ENCODE assay signal across 14 cellular contexts in the genomic region with DNA sequence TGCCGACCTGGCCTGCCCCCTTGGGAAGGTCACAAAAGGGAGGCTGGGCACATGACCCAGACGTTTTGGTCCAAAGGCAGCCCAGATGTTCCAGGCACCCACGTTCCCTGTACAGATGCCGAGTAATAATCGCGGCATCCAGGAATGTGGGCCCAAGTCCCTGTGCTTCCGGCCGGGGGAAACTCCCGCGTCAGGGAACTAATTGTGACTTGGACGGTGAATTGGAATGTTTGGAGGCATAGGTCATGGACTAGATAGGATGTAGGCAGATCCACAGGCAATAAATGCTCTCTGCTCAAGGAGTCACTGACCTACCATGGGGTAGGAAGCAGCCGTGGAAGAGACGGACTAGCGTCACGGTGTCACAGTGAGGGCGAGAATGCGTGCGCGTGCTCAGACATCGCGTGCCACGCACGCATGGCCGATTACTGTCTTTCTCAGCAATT.
"Had no signal": no experiment of that assay in that cellular context is flagged by ENCODE, and none has a peak within 500 bp of the region (broad histone marks: within the 10 kb centered on the region; RNA-seq: fewer than 3 reads in every experiment).

No MANE protein-coding gene starts in this region.

- H3K36me3 ChIP-seq: cardiac muscle cell, thyroid gland, vagina had no signal

- H3K4me3 ChIP-seq: cardiac muscle cell, lung, thyroid gland, vagina had no signal

- ATAC-seq: activated CD8-positive, alpha-beta T cell treated with anti-CD3 and anti-CD28 coated beads, Interleukin-2, amount 10 ng/mL, durations not matched to agents 7 days and 5 days; stimulated activated naive B cell treated with anti-CD40 and anti-IgM and Interleukin-4, amounts not matched to agents 10 μg/mL and 1 μg/mL and 100 μg/mL, for 72 hours had no signal

- DNase-seq: activated CD4-positive, alpha-beta T cell treated with anti-CD3 and anti-CD28 coated beads, Interleukin-2, amount 10 ng/mL, durations not matched to agents 24 days and 14 days; activated CD8-positive, alpha-beta T cell treated with anti-CD3 and anti-CD28 coated beads, Interleukin-2, amount 10 ng/mL, durations not matched to agents 7 days and 5 days; activated naive CD4-positive, alpha-beta T cell treated with Interleukin-2 at 50 U/mL for 16 hours; activated naive CD8-positive, alpha-beta T cell treated with anti-CD3 and anti-CD28 coated beads, Interleukin-2, amount 10 ng/mL, durations not matched to agents 7 days and 5 days; activated T-cell treated with anti-CD3 and anti-CD28 coated beads, Interleukin-2, amount 50 U/mL, for 24 hours; amygdala; foreskin fibroblast; glutamatergic neuron; nucleus accumbens; stimulated activated naive B cell treated with anti-CD40 and anti-IgM and Interleukin-4, amounts not matched to agents 10 μg/mL and 1 μg/mL and 100 μg/mL, for 72 hours; thyroid gland had no signal

- H3K9me3 ChIP-seq: thyroid gland, vagina had no signal

- H3K4me1 ChIP-seq: vagina had no signal

- H3K27ac ChIP-seq: cardiac muscle cell, vagina had no signal

- H3K27me3 ChIP-seq: cardiac muscle cell, thyroid gland, vagina had no signal
